27 cellular contexts compared by ENCODE assay signal in genomic region chr16:31043352-31043751, GRCh38. TPM values are rescaled to one million over a fixed set of nuclear protein-coding genes. Genes with fewer than 3 reads are reported as not detected.
"Had no signal": no experiment of that assay in that cellular context is flagged by ENCODE, and none has a peak within 500 bp of the region (broad histone marks: within the 10 kb centered on the region; RNA-seq: fewer than 3 reads in every experiment).

No MANE protein-coding gene starts in this region.

- H3K4me3 ChIP-seq: lower lobe of right lung, psoas muscle, smooth muscle cell, suprapubic skin, transverse colon, upper lobe of right lung, uterus had no signal

- ATAC-seq: esophagus mucosa; left ventricle myocardium superior; lower lobe of right lung; natural killer cell; psoas muscle; right cardiac atrium; stimulated activated naive CD8-positive, alpha-beta T cell treated with anti-CD3 and anti-CD28 coated beads, Interleukin-15, amount 100 ng/mL, for 72 hours had no signal

- H3K9me3 ChIP-seq: lower lobe of right lung, psoas muscle, suprapubic skin, transverse colon, upper lobe of right lung, uterus had no signal

- H3K27me3 ChIP-seq: suprapubic skin, transverse colon, upper lobe of right lung, uterus had no signal

- H3K27ac ChIP-seq: epithelial cell of prostate, lower lobe of right lung, psoas muscle, suprapubic skin, transverse colon, upper lobe of right lung, uterus had no signal

- H3K4me1 ChIP-seq: lower lobe of right lung, psoas muscle, suprapubic skin, upper lobe of right lung, uterus had no signal

- H3K36me3 ChIP-seq: uterus had no signal

- DNase-seq: effector CD8-positive, alpha-beta T cell; endodermal cell; foreskin melanocyte; hypothalamus; immature natural killer cell; islet precursor cell; kidney glomerular epithelial cell; left colon; left ventricle myocardium superior; lower lobe of right lung; natural killer cell; occipital lobe; psoas muscle; right cardiac atrium; stimulated activated CD4-positive, alpha-beta T cell treated with anti-CD3 and anti-CD28 coated beads, Interleukin-12 subunit alpha, Interleukin-12 subunit beta, amount 100 ng/mL, for 4 hours; stimulated activated CD4-positive, alpha-beta T cell treated with anti-CD3 and anti-CD28 coated beads, Interleukin-1b, Interleukin-23, amount 100 ng/mL, for 48 hours; stimulated activated CD4-positive, alpha-beta T cell treated with anti-CD3 and anti-CD28 coated beads, Interleukin-4, amount 100 ng/mL, for 1 hour; stimulated activated CD8-positive, alpha-beta memory T cell treated with anti-CD3 and anti-CD28 coated beads, Interleukin-4, amount 100 ng/mL, for 48 hours; stimulated activated naive CD4-positive, alpha-beta T cell; stimulated activated naive CD8-positive, alpha-beta T cell treated with anti-CD3 and anti-CD28 coated beads, Interleukin-15, amount 100 ng/mL, for 72 hours; transverse colon; upper lobe of right lung; uterus had no signal

- H3K4me2 ChIP-seq: smooth muscle cell had no signal

RNA-seq across cellular contexts. Expression of gene STX1B, which starts 32.9 kb away (rescaled TPM):
- polyA plus RNA-seq: immature natural killer cell had no signal
